In the genomic region with DNA sequence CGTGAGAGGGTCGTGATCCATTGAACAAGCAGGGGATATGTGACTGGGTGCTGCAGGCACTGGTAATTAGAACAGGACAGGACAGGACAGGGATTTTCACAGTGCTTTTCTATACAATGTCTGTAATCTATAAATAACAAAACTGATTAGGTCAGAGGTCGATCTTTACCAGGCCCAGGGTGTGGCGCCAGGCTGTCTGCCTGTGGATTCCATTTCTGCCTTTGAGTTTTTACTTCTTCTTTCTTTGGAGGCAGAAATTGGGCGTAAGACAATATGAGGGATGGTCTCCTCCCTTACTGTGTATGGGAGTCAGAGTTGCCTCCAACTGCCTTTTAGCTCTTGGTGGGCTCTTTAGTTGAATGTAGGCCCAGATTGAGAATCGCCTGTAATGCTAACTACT, we compare ENCODE assay signal across 1 cellular context.
A peak's percentile ranks its signal among the peaks of the same experiment; 100 is the strongest.
TF ChIP-seq lines count a peak whose summit lies in the region.

No MANE protein-coding gene starts in this region.

TF ChIP-seq in HepG2, 621 proteins besides CTCF, POLR2A, EP300 and RAD21:
- TF ChIP-seq GATAD1 (CRISPR knock-in tag; IDR thresholded peaks at IDR 0.05) (no peak), PPARG (CRISPR knock-in tag; conservative IDR thresholded peaks at IDR 0.05) (peak; percentile 55; the same call in 1 of the 2 replicates), IKZF4 (CRISPR knock-in tag; IDR thresholded peaks at IDR 0.05; ENCODE audit: borderline replicate concordance, low read depth, not compliant biosample characterization) (no peak), TEAD2 (CRISPR knock-in tag; IDR thresholded peaks at IDR 0.05) (no peak), REPIN1 (CRISPR knock-in tag; IDR thresholded peaks at IDR 0.05; ENCODE audit: borderline replicate concordance, low read depth) (no peak)
